Comparison of ENCODE assay signal across 1 cellular context in the genomic region with DNA sequence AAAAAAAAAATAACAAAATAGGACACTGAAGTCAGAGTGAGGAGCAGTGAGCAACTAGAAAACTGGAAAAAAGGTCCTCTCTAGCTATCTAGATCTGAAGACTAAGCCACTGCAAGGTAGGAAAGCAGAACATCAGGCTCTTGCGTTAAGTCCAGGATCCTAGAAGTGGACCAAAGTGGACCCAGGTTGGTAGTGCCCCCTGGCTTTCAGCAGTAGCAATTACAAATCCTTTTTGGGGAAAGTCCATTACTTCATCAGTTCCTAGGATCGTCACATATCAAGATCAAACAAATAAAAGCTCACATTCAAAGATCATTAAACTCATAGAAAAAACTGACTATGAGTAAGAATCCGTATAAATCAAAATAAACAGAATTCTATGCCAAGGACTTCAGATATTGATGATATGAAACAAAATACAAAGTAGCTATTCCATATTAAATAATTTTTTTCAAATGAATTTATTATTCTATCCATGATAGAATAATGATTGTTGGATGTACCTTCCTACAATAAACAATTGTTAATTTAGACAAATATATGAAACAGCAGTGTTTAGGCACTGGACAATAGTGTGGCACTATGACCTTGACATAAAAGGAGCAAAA.
TF ChIP-seq lines count a peak whose summit lies in the region.

No MANE protein-coding gene starts in this region.

TF ChIP-seq in K562, 482 proteins besides CTCF, POLR2A, EP300 and RAD21 (continued from another document and continues in another):
- TF ChIP-seq, protein P1, sequence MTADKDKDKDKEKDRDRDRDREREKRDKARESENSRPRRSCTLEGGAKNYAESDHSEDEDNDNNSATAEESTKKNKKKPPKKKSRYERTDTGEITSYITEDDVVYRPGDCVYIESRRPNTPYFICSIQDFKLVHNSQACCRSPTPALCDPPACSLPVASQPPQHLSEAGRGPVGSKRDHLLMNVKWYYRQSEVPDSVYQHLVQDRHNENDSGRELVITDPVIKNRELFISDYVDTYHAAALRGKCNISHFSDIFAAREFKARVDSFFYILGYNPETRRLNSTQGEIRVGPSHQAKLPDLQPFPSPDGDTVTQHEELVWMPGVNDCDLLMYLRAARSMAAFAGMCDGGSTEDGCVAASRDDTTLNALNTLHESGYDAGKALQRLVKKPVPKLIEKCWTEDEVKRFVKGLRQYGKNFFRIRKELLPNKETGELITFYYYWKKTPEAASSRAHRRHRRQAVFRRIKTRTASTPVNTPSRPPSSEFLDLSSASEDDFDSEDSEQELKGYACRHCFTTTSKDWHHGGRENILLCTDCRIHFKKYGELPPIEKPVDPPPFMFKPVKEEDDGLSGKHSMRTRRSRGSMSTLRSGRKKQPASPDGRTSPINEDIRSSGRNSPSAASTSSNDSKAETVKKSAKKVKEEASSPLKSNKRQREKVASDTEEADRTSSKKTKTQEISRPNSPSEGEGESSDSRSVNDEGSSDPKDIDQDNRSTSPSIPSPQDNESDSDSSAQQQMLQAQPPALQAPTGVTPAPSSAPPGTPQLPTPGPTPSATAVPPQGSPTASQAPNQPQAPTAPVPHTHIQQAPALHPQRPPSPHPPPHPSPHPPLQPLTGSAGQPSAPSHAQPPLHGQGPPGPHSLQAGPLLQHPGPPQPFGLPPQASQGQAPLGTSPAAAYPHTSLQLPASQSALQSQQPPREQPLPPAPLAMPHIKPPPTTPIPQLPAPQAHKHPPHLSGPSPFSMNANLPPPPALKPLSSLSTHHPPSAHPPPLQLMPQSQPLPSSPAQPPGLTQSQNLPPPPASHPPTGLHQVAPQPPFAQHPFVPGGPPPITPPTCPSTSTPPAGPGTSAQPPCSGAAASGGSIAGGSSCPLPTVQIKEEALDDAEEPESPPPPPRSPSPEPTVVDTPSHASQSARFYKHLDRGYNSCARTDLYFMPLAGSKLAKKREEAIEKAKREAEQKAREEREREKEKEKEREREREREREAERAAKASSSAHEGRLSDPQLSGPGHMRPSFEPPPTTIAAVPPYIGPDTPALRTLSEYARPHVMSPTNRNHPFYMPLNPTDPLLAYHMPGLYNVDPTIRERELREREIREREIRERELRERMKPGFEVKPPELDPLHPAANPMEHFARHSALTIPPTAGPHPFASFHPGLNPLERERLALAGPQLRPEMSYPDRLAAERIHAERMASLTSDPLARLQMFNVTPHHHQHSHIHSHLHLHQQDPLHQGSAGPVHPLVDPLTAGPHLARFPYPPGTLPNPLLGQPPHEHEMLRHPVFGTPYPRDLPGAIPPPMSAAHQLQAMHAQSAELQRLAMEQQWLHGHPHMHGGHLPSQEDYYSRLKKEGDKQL (CRISPR knock-in tag; IDR thresholded peaks at IDR 0.05; ENCODE audit: borderline replicate concordance) = no peak
- TF ChIP-seq ZNF324 (CRISPR knock-in tag; IDR thresholded peaks at IDR 0.05) (no peak), PTBP1 (IDR thresholded peaks at IDR 0.05; ENCODE audit: low read depth, low read length) (no peak), NFIC (IDR thresholded peaks at IDR 0.05) (no peak), ZNF232 (CRISPR knock-in tag; IDR thresholded peaks at IDR 0.05) (no peak), TRIM24 (IDR thresholded peaks at IDR 0.05) (peak in 1 of 2 experiments; percentile 6; a peak in 1 of 4 replicates), SIX5 (IDR thresholded peaks at IDR 0.05; ENCODE audit: borderline replicate concordance in 1 of 2, insufficient read depth in 1 of 2, low read depth in 1 of 2, low read length in 2 of 2) (no peak), MAZ (CRISPR knock-in tag; conservative IDR thresholded peaks at IDR 0.05 in 1 of 2, IDR thresholded peaks at IDR 0.05 in 1 of 2) (no peak), ARNT (IDR thresholded peaks at IDR 0.05) (peak in 1 of 2 experiments; percentile 77; a peak in 2 of 4 replicates), TRIM28 (IDR thresholded peaks at IDR 0.05) (no peak), ZBTB8A (IDR thresholded peaks at IDR 0.05; ENCODE audit: partially characterized antibody) (no peak), MIER1 (IDR thresholded peaks at IDR 0.05; ENCODE audit: low read depth) (no peak), ZNF551 (CRISPR knock-in tag; IDR thresholded peaks at IDR 0.05) (no peak), ZNF165 (CRISPR knock-in tag; IDR thresholded peaks at IDR 0.05; ENCODE audit: borderline replicate concordance) (no peak), RBM34 (IDR thresholded peaks at IDR 0.05; ENCODE audit: borderline replicate concordance, insufficient read depth, low read length) (no peak), CBFB (CRISPR knock-in tag; IDR thresholded peaks at IDR 0.05) (no peak), MAFK (IDR thresholded peaks at IDR 0.05; ENCODE audit: low read length) (no peak)
- TF ChIP-seq, protein P2, sequence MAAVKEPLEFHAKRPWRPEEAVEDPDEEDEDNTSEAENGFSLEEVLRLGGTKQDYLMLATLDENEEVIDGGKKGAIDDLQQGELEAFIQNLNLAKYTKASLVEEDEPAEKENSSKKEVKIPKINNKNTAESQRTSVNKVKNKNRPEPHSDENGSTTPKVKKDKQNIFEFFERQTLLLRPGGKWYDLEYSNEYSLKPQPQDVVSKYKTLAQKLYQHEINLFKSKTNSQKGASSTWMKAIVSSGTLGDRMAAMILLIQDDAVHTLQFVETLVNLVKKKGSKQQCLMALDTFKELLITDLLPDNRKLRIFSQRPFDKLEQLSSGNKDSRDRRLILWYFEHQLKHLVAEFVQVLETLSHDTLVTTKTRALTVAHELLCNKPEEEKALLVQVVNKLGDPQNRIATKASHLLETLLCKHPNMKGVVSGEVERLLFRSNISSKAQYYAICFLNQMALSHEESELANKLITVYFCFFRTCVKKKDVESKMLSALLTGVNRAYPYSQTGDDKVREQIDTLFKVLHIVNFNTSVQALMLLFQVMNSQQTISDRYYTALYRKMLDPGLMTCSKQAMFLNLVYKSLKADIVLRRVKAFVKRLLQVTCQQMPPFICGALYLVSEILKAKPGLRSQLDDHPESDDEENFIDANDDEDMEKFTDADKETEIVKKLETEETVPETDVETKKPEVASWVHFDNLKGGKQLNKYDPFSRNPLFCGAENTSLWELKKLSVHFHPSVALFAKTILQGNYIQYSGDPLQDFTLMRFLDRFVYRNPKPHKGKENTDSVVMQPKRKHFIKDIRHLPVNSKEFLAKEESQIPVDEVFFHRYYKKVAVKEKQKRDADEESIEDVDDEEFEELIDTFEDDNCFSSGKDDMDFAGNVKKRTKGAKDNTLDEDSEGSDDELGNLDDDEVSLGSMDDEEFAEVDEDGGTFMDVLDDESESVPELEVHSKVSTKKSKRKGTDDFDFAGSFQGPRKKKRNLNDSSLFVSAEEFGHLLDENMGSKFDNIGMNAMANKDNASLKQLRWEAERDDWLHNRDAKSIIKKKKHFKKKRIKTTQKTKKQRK (IDR thresholded peaks at IDR 0.05; ENCODE audit: borderline replicate concordance, low read depth, low read length) = no peak
- TF ChIP-seq, protein P3, sequence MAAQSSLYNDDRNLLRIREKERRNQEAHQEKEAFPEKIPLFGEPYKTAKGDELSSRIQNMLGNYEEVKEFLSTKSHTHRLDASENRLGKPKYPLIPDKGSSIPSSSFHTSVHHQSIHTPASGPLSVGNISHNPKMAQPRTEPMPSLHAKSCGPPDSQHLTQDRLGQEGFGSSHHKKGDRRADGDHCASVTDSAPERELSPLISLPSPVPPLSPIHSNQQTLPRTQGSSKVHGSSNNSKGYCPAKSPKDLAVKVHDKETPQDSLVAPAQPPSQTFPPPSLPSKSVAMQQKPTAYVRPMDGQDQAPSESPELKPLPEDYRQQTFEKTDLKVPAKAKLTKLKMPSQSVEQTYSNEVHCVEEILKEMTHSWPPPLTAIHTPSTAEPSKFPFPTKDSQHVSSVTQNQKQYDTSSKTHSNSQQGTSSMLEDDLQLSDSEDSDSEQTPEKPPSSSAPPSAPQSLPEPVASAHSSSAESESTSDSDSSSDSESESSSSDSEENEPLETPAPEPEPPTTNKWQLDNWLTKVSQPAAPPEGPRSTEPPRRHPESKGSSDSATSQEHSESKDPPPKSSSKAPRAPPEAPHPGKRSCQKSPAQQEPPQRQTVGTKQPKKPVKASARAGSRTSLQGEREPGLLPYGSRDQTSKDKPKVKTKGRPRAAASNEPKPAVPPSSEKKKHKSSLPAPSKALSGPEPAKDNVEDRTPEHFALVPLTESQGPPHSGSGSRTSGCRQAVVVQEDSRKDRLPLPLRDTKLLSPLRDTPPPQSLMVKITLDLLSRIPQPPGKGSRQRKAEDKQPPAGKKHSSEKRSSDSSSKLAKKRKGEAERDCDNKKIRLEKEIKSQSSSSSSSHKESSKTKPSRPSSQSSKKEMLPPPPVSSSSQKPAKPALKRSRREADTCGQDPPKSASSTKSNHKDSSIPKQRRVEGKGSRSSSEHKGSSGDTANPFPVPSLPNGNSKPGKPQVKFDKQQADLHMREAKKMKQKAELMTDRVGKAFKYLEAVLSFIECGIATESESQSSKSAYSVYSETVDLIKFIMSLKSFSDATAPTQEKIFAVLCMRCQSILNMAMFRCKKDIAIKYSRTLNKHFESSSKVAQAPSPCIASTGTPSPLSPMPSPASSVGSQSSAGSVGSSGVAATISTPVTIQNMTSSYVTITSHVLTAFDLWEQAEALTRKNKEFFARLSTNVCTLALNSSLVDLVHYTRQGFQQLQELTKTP (IDR thresholded peaks at IDR 0.05; ENCODE audit: low read depth in 1 of 2, partially characterized antibody in 2 of 2) = no peak
- TF ChIP-seq, protein P4, sequence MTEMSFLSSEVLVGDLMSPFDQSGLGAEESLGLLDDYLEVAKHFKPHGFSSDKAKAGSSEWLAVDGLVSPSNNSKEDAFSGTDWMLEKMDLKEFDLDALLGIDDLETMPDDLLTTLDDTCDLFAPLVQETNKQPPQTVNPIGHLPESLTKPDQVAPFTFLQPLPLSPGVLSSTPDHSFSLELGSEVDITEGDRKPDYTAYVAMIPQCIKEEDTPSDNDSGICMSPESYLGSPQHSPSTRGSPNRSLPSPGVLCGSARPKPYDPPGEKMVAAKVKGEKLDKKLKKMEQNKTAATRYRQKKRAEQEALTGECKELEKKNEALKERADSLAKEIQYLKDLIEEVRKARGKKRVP (CRISPR knock-in tag; IDR thresholded peaks at IDR 0.05) = no peak
- TF ChIP-seq, protein P5, sequence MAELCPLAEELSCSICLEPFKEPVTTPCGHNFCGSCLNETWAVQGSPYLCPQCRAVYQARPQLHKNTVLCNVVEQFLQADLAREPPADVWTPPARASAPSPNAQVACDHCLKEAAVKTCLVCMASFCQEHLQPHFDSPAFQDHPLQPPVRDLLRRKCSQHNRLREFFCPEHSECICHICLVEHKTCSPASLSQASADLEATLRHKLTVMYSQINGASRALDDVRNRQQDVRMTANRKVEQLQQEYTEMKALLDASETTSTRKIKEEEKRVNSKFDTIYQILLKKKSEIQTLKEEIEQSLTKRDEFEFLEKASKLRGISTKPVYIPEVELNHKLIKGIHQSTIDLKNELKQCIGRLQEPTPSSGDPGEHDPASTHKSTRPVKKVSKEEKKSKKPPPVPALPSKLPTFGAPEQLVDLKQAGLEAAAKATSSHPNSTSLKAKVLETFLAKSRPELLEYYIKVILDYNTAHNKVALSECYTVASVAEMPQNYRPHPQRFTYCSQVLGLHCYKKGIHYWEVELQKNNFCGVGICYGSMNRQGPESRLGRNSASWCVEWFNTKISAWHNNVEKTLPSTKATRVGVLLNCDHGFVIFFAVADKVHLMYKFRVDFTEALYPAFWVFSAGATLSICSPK (IDR thresholded peaks at IDR 0.05; ENCODE audit: borderline replicate concordance) = 0 out of 2 replicates have a peak, but pooled peaks have one; percentile 42
- TF ChIP-seq, protein P6, sequence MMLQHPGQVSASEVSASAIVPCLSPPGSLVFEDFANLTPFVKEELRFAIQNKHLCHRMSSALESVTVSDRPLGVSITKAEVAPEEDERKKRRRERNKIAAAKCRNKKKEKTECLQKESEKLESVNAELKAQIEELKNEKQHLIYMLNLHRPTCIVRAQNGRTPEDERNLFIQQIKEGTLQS (IDR thresholded peaks at IDR 0.05) = no peak
- TF ChIP-seq, protein P6 (CRISPR knock-in tag; conservative IDR thresholded peaks at IDR 0.05) = no peak
- TF ChIP-seq, protein P7, sequence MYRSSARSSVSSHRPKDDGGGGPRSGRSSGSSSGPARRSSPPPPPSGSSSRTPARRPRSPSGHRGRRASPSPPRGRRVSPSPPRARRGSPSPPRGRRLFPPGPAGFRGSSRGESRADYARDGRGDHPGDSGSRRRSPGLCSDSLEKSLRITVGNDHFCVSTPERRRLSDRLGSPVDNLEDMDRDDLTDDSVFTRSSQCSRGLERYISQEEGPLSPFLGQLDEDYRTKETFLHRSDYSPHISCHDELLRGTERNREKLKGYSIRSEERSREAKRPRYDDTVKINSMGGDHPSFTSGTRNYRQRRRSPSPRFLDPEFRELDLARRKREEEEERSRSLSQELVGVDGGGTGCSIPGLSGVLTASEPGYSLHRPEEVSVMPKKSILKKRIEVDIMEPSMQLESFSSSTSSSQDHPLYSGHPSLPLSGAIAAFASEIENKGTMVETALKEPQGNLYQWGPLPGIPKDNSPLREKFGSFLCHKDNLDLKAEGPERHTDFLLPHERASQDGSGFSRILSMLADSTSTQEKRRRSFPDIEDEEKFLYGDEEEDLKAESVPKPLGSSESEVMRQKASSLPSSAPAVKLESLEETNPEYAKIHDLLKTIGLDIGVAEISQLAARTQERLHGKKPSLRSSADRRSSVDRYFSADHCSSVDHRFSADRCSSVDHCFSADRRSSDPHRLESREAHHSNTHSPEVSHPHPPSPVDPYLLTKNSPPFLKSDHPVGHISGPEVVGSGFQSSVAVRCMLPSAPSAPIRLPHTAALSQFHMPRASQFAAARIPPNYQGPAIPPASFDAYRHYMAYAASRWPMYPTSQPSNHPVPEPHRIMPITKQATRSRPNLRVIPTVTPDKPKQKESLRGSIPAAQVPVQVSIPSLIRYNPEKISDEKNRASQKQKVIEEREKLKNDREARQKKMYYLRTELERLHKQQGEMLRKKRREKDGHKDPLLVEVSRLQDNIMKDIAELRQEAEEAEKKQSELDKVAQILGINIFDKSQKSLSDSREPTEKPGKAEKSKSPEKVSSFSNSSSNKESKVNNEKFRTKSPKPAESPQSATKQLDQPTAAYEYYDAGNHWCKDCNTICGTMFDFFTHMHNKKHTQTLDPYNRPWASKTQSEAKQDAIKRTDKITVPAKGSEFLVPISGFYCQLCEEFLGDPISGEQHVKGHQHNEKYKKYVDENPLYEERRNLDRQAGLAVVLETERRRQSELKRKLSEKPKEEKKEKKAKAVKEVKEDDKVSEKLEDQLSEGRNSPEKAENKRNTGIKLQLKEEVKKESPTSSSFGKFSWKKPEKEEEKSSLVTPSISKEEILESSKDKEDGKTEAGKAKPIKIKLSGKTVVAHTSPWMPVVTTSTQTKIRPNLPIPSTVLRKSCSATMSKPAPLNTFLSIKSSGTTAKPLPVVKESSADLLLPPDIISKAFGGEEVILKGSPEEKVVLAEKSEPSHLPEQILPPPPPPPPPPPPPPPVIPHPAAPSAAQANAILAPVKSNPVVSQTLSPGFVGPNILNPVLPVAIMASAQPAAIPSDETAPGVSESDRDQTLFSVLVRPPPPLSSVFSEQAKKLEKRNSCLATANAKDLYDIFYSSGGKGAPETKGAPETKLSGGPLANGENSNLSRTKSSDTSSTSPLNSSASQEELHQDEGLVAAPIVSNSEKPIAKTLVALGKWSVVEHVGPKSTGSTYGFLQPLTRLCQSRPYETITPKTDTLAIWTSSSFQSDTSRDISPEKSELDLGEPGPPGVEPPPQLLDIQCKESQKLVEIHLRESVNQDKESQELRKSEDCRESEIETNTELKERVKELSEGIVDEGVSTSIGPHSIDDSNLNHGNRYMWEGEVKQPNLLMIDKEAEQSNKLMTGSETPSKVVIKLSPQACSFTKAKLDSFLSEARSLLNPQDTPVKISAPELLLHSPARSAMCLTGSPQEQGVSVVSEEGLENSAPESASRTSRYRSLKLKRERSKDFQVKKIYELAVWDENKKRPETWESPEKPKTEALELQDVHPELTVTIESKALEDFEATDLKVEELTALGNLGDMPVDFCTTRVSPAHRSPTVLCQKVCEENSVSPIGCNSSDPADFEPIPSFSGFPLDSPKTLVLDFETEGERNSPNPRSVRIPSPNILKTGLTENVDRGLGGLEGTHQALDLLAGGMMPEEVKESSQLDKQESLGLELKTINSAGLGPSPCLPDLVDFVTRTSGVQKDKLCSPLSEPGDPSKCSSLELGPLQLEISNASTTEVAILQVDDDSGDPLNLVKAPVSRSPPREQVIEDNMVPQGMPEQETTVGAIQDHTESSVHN (IDR thresholded peaks at IDR 0.05; ENCODE audit: borderline replicate concordance in 1 of 2, low read depth in 1 of 2) = no peak
